1 cellular context compared by ENCODE assay signal in the genomic region with DNA sequence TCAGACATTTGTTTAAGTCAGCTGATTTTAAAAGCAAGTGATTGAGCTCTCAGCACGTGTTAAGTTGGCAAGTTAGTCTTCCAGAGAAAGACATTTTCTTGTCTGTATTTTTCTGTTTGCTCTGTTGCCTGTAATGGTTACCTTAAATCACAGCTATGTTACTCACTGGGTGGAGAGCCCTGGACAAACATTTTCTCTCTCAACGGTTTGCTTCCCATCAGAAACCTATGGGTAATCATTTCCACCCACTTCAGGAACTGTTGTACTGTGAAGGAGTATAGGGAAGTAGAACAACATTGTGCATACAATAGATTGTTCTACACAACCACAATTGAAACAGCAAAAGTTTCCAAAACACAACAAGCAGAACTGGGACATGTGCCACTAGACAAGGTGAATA.
TF ChIP-seq lines count a peak whose summit lies in the region.

No MANE protein-coding gene starts in this region.

TF ChIP-seq in GM23338, 12 proteins besides CTCF, POLR2A, EP300 and RAD21 (continued from another document):
- TF ChIP-seq, protein P1, sequence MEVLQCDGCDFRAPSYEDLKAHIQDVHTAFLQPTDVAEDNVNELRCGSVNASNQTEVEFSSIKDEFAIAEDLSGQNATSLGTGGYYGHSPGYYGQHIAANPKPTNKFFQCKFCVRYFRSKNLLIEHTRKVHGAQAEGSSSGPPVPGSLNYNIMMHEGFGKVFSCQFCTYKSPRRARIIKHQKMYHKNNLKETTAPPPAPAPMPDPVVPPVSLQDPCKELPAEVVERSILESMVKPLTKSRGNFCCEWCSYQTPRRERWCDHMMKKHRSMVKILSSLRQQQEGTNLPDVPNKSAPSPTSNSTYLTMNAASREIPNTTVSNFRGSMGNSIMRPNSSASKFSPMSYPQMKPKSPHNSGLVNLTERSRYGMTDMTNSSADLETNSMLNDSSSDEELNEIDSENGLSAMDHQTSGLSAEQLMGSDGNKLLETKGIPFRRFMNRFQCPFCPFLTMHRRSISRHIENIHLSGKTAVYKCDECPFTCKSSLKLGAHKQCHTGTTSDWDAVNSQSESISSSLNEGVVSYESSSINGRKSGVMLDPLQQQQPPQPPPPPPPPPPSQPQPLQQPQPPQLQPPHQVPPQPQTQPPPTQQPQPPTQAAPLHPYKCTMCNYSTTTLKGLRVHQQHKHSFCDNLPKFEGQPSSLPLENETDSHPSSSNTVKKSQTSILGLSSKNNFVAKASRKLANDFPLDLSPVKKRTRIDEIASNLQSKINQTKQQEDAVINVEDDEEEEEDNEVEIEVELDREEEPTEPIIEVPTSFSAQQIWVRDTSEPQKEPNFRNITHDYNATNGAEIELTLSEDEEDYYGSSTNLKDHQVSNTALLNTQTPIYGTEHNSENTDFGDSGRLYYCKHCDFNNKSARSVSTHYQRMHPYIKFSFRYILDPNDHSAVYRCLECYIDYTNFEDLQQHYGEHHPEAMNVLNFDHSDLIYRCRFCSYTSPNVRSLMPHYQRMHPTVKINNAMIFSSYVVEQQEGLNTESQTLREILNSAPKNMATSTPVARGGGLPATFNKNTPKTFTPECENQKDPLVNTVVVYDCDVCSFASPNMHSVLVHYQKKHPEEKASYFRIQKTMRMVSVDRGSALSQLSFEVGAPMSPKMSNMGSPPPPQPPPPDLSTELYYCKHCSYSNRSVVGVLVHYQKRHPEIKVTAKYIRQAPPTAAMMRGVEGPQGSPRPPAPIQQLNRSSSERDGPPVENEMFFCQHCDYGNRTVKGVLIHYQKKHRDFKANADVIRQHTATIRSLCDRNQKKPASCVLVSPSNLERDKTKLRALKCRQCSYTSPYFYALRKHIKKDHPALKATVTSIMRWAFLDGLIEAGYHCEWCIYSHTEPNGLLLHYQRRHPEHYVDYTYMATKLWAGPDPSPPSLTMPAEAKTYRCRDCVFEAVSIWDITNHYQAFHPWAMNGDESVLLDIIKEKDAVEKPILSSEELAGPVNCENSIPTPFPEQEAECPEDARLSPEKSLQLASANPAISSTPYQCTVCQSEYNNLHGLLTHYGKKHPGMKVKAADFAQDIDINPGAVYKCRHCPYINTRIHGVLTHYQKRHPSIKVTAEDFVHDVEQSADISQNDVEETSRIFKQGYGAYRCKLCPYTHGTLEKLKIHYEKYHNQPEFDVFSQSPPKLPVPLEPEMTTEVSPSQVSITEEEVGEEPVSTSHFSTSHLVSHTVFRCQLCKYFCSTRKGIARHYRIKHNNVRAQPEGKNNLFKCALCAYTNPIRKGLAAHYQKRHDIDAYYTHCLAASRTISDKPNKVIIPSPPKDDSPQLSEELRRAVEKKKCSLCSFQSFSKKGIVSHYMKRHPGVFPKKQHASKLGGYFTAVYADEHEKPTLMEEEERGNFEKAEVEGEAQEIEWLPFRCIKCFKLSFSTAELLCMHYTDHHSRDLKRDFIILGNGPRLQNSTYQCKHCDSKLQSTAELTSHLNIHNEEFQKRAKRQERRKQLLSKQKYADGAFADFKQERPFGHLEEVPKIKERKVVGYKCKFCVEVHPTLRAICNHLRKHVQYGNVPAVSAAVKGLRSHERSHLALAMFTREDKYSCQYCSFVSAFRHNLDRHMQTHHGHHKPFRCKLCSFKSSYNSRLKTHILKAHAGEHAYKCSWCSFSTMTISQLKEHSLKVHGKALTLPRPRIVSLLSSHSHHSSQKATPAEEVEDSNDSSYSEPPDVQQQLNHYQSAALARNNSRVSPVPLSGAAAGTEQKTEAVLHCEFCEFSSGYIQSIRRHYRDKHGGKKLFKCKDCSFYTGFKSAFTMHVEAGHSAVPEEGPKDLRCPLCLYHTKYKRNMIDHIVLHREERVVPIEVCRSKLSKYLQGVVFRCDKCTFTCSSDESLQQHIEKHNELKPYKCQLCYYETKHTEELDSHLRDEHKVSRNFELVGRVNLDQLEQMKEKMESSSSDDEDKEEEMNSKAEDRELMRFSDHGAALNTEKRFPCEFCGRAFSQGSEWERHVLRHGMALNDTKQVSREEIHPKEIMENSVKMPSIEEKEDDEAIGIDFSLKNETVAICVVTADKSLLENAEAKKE (CRISPR knock-in tag; IDR thresholded peaks at IDR 0.05): no peak
- TF ChIP-seq STAT1 (IDR thresholded peaks at IDR 0.05; ENCODE audit: unreplicated experiment): no peak
- TF ChIP-seq, protein P2, sequence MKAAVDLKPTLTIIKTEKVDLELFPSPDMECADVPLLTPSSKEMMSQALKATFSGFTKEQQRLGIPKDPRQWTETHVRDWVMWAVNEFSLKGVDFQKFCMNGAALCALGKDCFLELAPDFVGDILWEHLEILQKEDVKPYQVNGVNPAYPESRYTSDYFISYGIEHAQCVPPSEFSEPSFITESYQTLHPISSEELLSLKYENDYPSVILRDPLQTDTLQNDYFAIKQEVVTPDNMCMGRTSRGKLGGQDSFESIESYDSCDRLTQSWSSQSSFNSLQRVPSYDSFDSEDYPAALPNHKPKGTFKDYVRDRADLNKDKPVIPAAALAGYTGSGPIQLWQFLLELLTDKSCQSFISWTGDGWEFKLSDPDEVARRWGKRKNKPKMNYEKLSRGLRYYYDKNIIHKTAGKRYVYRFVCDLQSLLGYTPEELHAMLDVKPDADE (IDR thresholded peaks at IDR 0.05): no peak
